In genomic region chr19:28727835-28728159, GRCh38 we compare ENCODE assay signal across 19 cellular contexts.
A peak's percentile ranks its signal among the peaks of the same experiment; 100 is the strongest.
DNase-seq lines count a peak whose midpoint lies in the region; ATAC-seq lines count a peak whose summit lies in the region.
"Had no signal": no experiment of that assay in that cellular context is flagged by ENCODE, and none has a peak within 500 bp of the region (broad histone marks: within the 10 kb centered on the region; RNA-seq: fewer than 3 reads in every experiment).

No MANE protein-coding gene starts in this region.

- H3K27ac ChIP-seq in mesenchymal stem cell (ENCODE audit: low read length, poor library complexity, severe bottlenecking) = no peak overlapping the region
- H3K27ac ChIP-seq: BLaER1, coronary artery, epithelial cell of prostate, Peyer's patch, thoracic aorta had no signal

- no peak overlapping the region for H2AFZ ChIP-seq in mesenchymal stem cell (ENCODE audit: low read depth, low read length)

- no peak overlapping the region for H2BK12ac ChIP-seq in mesenchymal stem cell (ENCODE audit: low read length in 2 of 2)

- no peaks in the 10 kb centered on the region for H3K9me3 ChIP-seq in mesenchymal stem cell (ENCODE audit: control insufficient read depth, low read length)
- H3K9me3 ChIP-seq: thoracic aorta had no signal

- H2BK5ac ChIP-seq in mesenchymal stem cell (ENCODE audit: low read depth, low read length, poor library complexity, severe bottlenecking) = no peak overlapping the region

- no peak overlapping the region for H2AK5ac ChIP-seq in mesenchymal stem cell (ENCODE audit: low read length, severe bottlenecking)

- H3K18ac ChIP-seq in mesenchymal stem cell (ENCODE audit: low read depth in 1 of 2, low read length in 2 of 2) = no peak overlapping the region

- no peaks in the 10 kb centered on the region for H3K36me3 ChIP-seq in mesenchymal stem cell (ENCODE audit: control insufficient read depth in 1 of 2, insufficient read depth in 2 of 2, low read depth in 1 of 2, low read length in 2 of 2)
- H3K36me3 ChIP-seq: BLaER1, Peyer's patch, thoracic aorta had no signal

- peaks cover 56% of the 10 kb centered on the region for H3K27me3 Mint-ChIP-seq in stimulated activated naive CD8-positive, alpha-beta T cell treated with anti-CD3 and anti-CD28 coated beads, Interleukin-15, Interleukin-2, amounts not matched to agents 100 ng/mL and 50 ng/mL, for 24 hours
- H3K27me3 Mint-ChIP-seq in T-cell = peaks cover 47 to 52% of the 10 kb centered on the region in 2 donors

- CTCF ChIA-PET in T-cell (lab: Charles Lee) = no interaction called here

- H3K4me1 Mint-ChIP-seq in stimulated activated naive CD8-positive, alpha-beta T cell treated with anti-CD3 and anti-CD28 coated beads, Interleukin-15, Interleukin-2, amounts not matched to agents 100 ng/mL and 50 ng/mL, for 24 hours (ENCODE audit: low read depth) = peaks cover 6% of the 10 kb centered on the region
- peaks cover 0 to 11% (median 10%) of the 10 kb centered on the region in 3 donors for H3K4me1 Mint-ChIP-seq in T-cell
- H3K4me1 Mint-ChIP-seq: IgD-negative memory B cell, neural crest cell had no signal

- DNase-seq in stimulated activated naive CD8-positive, alpha-beta T cell treated with anti-CD3 and anti-CD28 coated beads, Interleukin-15, Interleukin-2, amounts not matched to agents 100 U/mL and 50 U/mL, for 24 hours = no peak
- DNase-seq in T-cell = no peak
- DNase-seq in mesenchymal stem cell = no peak
- no peak for DNase-seq in middle frontal gyrus (ENCODE audit: extremely low spot score, low spot score)
- no peak for DNase-seq in kidney tubule cell (ENCODE audit: low spot score)
- no peak for DNase-seq in 8988T
- DNase-seq in NCI-H1092 (lab: John Stamatoyannopoulos, UW) = no peak
- DNase-seq: NCI-H2081 treated with DMSO at 0.1 percent for 48 hours; Peyer's patch; stimulated activated CD4-positive, alpha-beta T cell treated with anti-CD3 and anti-CD28 coated beads, Interleukin-4, amount 100 ng/mL, for 1 hour had no signal

- no peak overlapping the region for H4K8ac ChIP-seq in mesenchymal stem cell (ENCODE audit: low read length)

- H3K4me3 Mint-ChIP-seq in stimulated activated naive CD8-positive, alpha-beta T cell treated with anti-CD3 and anti-CD28 coated beads, Interleukin-15, Interleukin-2, amounts not matched to agents 100 ng/mL and 50 ng/mL, for 24 hours = peak overlapping the region; percentile 57
- H3K4me3 Mint-ChIP-seq in T-cell = peak overlapping the region; percentile 33 to 60 (median 55)
- H3K4me3 Mint-ChIP-seq: activated CD4-positive, alpha-beta memory T cell treated with anti-CD3 and anti-CD28 coated beads, Interleukin-2, amount 10 ng/mL, durations not matched to agents 7 days and 5 days; neural crest cell had no signal

- no peak overlapping the region for H2BK15ac ChIP-seq in mesenchymal stem cell (ENCODE audit: low read depth, poor library complexity, severe bottlenecking)

- H4K91ac ChIP-seq in mesenchymal stem cell (ENCODE audit: low read length) = no peak overlapping the region

- no peak overlapping the region for H3K4me3 ChIP-seq in mesenchymal stem cell (ENCODE audit: insufficient read depth in 1 of 2, low read depth in 1 of 2, low read length in 2 of 2)
- H3K4me3 ChIP-seq: BLaER1, coronary artery, thoracic aorta had no signal

- H3K9me3 Mint-ChIP-seq in stimulated activated naive CD8-positive, alpha-beta T cell treated with anti-CD3 and anti-CD28 coated beads, Interleukin-15, Interleukin-2, amounts not matched to agents 100 ng/mL and 50 ng/mL, for 24 hours = no peaks in the 10 kb centered on the region
- H3K9me3 Mint-ChIP-seq in T-cell = no peaks in the 10 kb centered on the region
- H3K9me3 Mint-ChIP-seq: activated CD4-positive, alpha-beta memory T cell treated with anti-CD3 and anti-CD28 coated beads, Interleukin-2, amount 10 ng/mL, durations not matched to agents 7 days and 5 days; activated T-helper 2 cell treated with anti-CD3 and anti-CD28 coated beads, Interferon-gamma antibody, Interleukin-2, Interleukin-4, amounts not matched to agents 10 μg/mL and 5 μg/mL and 100 μg/mL, durations not matched to agents 14 hours and 24 hours and 36 hours; neural crest cell had no signal

- H3K79me1 ChIP-seq in mesenchymal stem cell (replicated peaks; ENCODE audit: low read length, poor library complexity, severe bottlenecking) = peaks cover 5% of the 10 kb centered on the region

- H3K36me3 Mint-ChIP-seq in stimulated activated naive CD8-positive, alpha-beta T cell treated with anti-CD3 and anti-CD28 coated beads, Interleukin-15, Interleukin-2, amounts not matched to agents 100 ng/mL and 50 ng/mL, for 24 hours (ENCODE audit: low read depth) = no peaks in the 10 kb centered on the region
- no peaks in the 10 kb centered on the region for H3K36me3 Mint-ChIP-seq in T-cell
- H3K36me3 Mint-ChIP-seq: IgD-negative memory B cell had no signal

- H3K4me2 ChIP-seq in mesenchymal stem cell (ENCODE audit: low read length, poor library complexity, severe bottlenecking) = peak overlapping the region; percentile 20
- H3K4me2 ChIP-seq: BLaER1 had no signal

- peaks cover 17 to 46% of the 10 kb centered on the region in 2 experiments for H3K27me3 ChIP-seq in mesenchymal stem cell (ENCODE audit: control insufficient read depth in 1 of 2, insufficient read depth in 1 of 2, low read length in 2 of 2)
- H3K27me3 ChIP-seq: BLaER1 had no signal

- no peak overlapping the region for H3K4ac ChIP-seq in mesenchymal stem cell (ENCODE audit: low read depth in 1 of 2, low read length in 2 of 2)

- 53% methylated on average over 5 of the region's 6 CpGs for WGBS in mesenchymal stem cell

- no peak overlapping the region for H3K27ac Mint-ChIP-seq in stimulated activated naive CD8-positive, alpha-beta T cell treated with anti-CD3 and anti-CD28 coated beads, Interleukin-15, Interleukin-2, amounts not matched to agents 100 ng/mL and 50 ng/mL, for 24 hours
- no peak overlapping the region for H3K27ac Mint-ChIP-seq in T-cell
- H3K27ac Mint-ChIP-seq: activated CD4-positive, alpha-beta memory T cell treated with anti-CD3 and anti-CD28 coated beads, Interleukin-2, amount 10 ng/mL, durations not matched to agents 7 days and 5 days; activated T-helper 2 cell treated with anti-CD3 and anti-CD28 coated beads, Interferon-gamma antibody, Interleukin-2, Interleukin-4, amounts not matched to agents 10 μg/mL and 5 μg/mL and 100 μg/mL, durations not matched to agents 14 hours and 24 hours and 36 hours; IgD-negative memory B cell had no signal

- ATAC-seq in stimulated activated naive CD8-positive, alpha-beta T cell treated with anti-CD3 and anti-CD28 coated beads, Interleukin-15, Interleukin-2, amounts not matched to agents 100 U/mL and 50 U/mL, for 24 hours = no peak
- ATAC-seq in T-cell (replicated peaks in 1 of 4) = no peak

- H3K4me1 ChIP-seq in mesenchymal stem cell (ENCODE audit: control insufficient read depth, insufficient read depth, low read depth, low read length) = peaks cover 8% of the 10 kb centered on the region
- H3K4me1 ChIP-seq: BLaER1, Peyer's patch had no signal

- H3K14ac ChIP-seq in mesenchymal stem cell (ENCODE audit: low read length in 2 of 2) = no peak overlapping the region

- no peak overlapping the region for H3K23ac ChIP-seq in mesenchymal stem cell (ENCODE audit: low read length in 2 of 2)

- POLR2A ChIA-PET in T-cell (lab: Charles Lee) = no interaction called here

- H3K9ac ChIP-seq in mesenchymal stem cell (ENCODE audit: low read length) = no peak overlapping the region
- H3K9ac ChIP-seq: BLaER1 had no signal

- H2BK120ac ChIP-seq in mesenchymal stem cell (ENCODE audit: low read depth, low read length) = no peak overlapping the region
